In genomic region chr3:126135398-126136076, GRCh38 we compare ENCODE assay signal across 15 cellular contexts. TPM values are rescaled to one million over a fixed set of nuclear protein-coding genes. Genes with fewer than 3 reads are reported as not detected.
DNase-seq lines count a peak whose midpoint lies in the region; ATAC-seq and TF ChIP-seq lines count a peak whose summit lies in the region.
"Had no signal": no experiment of that assay in that cellular context is flagged by ENCODE, and none has a peak within 500 bp of the region (broad histone marks: within the 10 kb centered on the region; RNA-seq: fewer than 3 reads in every experiment).

No MANE protein-coding gene starts in this region.

- no peaks in the 10 kb centered on the region for H3K9me3 ChIP-seq in endodermal cell (ENCODE audit: control insufficient read depth, low read length)
- H3K9me3 ChIP-seq: Peyer's patch had no signal

- H3K4me1 Mint-ChIP-seq in natural killer cell: no peaks in the 10 kb centered on the region
- no peaks in the 10 kb centered on the region for H3K4me1 Mint-ChIP-seq in natural killer cell treated with Interleukin-12 subunit alpha and Interleukin-12 subunit beta and Interleukin-15 and Interleukin-18, amount 100 ng/mL, for 72 hours (ENCODE audit: low read depth in 2 of 2)
- H3K4me1 Mint-ChIP-seq in endodermal cell: no peaks in the 10 kb centered on the region
- no peaks in the 10 kb centered on the region for H3K4me1 Mint-ChIP-seq in activated naive CD4-positive, alpha-beta T cell treated with anti-CD3 and anti-CD28 coated beads for 36 hours (ENCODE audit: low read depth)
- H3K4me1 Mint-ChIP-seq in endothelial cell (ENCODE audit: unreplicated experiment): no peaks in the 10 kb centered on the region

- H3K36me3 ChIP-seq in endodermal cell (ENCODE audit: control insufficient read depth, insufficient read depth, low read length): no peaks in the 10 kb centered on the region
- H3K36me3 ChIP-seq: Peyer's patch had no signal

- H3K36me3 Mint-ChIP-seq in natural killer cell (no peaks in the 10 kb centered on the region), endodermal cell (ENCODE audit: low read depth) (no peaks in the 10 kb centered on the region), endothelial cell (ENCODE audit: low read depth, unreplicated experiment) (no peaks in the 10 kb centered on the region)
- H3K36me3 Mint-ChIP-seq in natural killer cell treated with Interleukin-12 subunit alpha and Interleukin-12 subunit beta and Interleukin-15 and Interleukin-18, amount 100 ng/mL, for 72 hours: no peaks in the 10 kb centered on the region
- H3K36me3 Mint-ChIP-seq in activated naive CD4-positive, alpha-beta T cell treated with anti-CD3 and anti-CD28 coated beads for 36 hours (ENCODE audit: low read depth): no peaks in the 10 kb centered on the region

- WGBS in endodermal cell (ENCODE audit: insufficient coverage in 1 of 2, insufficient read length in 1 of 2), 2 experiments: 93 to 95% methylated on average over 4 to 15 of the region's 15 CpGs

- peaks cover 17 to 24% of the 10 kb centered on the region in 2 donors for H3K27me3 Mint-ChIP-seq in natural killer cell (ENCODE audit: low read depth in 2 of 2)
- peaks cover 17 to 32% of the 10 kb centered on the region in 2 donors for H3K27me3 Mint-ChIP-seq in natural killer cell treated with Interleukin-12 subunit alpha and Interleukin-12 subunit beta and Interleukin-15 and Interleukin-18, amount 100 ng/mL, for 72 hours
- H3K27me3 Mint-ChIP-seq in endodermal cell (ENCODE audit: insufficient read depth): peaks cover 22% of the 10 kb centered on the region
- H3K27me3 Mint-ChIP-seq in activated naive CD4-positive, alpha-beta T cell treated with anti-CD3 and anti-CD28 coated beads for 36 hours (ENCODE audit: low read depth): peaks cover 20% of the 10 kb centered on the region
- H3K27me3 Mint-ChIP-seq in endothelial cell (ENCODE audit: unreplicated experiment): peaks cover 7% of the 10 kb centered on the region

- H3K4me1 ChIP-seq in endodermal cell (ENCODE audit: control insufficient read depth, insufficient read depth, low read length): no peaks in the 10 kb centered on the region
- H3K4me1 ChIP-seq: Peyer's patch had no signal

- peak; percentile 13 for DNase-seq in natural killer cell
- DNase-seq in natural killer cell treated with Interleukin-12 subunit alpha and Interleukin-12 subunit beta and Interleukin-15 and Interleukin-18, amount 100 ng/mL, for 72 hours (ENCODE audit: low spot score): no peak
- DNase-seq in endodermal cell: peak; percentile 24
- peak; percentile 79 for DNase-seq in posterior vena cava (ENCODE audit: low spot score)
- DNase-seq in amniotic stem cell (lab: John Stamatoyannopoulos, UW): no peak
- DNase-seq in activated naive CD4-positive, alpha-beta T cell treated with anti-CD3 and anti-CD28 coated beads for 36 hours: no peak
- DNase-seq in endothelial cell (ENCODE audit: low spot score): no peak
- DNase-seq in AG08395 (ENCODE audit: low spot score): no peak
- DNase-seq: activated CD4-positive, alpha-beta T cell treated with anti-CD3 and anti-CD28 coated beads, Interleukin-2, amount 50 U/mL, for 48 hours; activated gamma-delta T cell treated with Interleukin-2 at 50 U/mL for 16 hours; erythroblast; stimulated activated CD4-positive, alpha-beta T cell treated with anti-CD3 and anti-CD28 coated beads, Interleukin-15, amount 100 ng/mL, for 24 hours; SW 1271 had no signal

- H3K4me3 Mint-ChIP-seq in natural killer cell (no peak overlapping the region), endodermal cell (no peak overlapping the region), endothelial cell (ENCODE audit: unreplicated experiment) (no peak overlapping the region)
- H3K4me3 Mint-ChIP-seq in natural killer cell treated with Interleukin-12 subunit alpha and Interleukin-12 subunit beta and Interleukin-15 and Interleukin-18, amount 100 ng/mL, for 72 hours: no peak overlapping the region
- H3K4me3 Mint-ChIP-seq in activated naive CD4-positive, alpha-beta T cell treated with anti-CD3 and anti-CD28 coated beads for 36 hours: no peak overlapping the region
- H3K4me3 Mint-ChIP-seq: nephron had no signal

- H3K9ac ChIP-seq in endodermal cell (ENCODE audit: extremely low read depth, low read length, poor library complexity, severe bottlenecking): no peak overlapping the region

- intact Hi-C loops in natural killer cell (cut with micrococcal nuclease) (no loop called here), posterior vena cava (cut with DNase I) (loop anchor here in 1 of 2 donors (5.0 kb wide), 1 partner anchor 62 kb away; no protein-coding TSS in a partner anchor)
- intact Hi-C loops in activated naive CD4-positive, alpha-beta T cell treated with anti-CD3 and anti-CD28 coated beads for 36 hours (cut with micrococcal nuclease): no loop called here

- H3K27ac ChIP-seq in endodermal cell (ENCODE audit: low read depth, low read length): no peak overlapping the region
- H3K27ac ChIP-seq: Peyer's patch had no signal

- CTCF ChIA-PET in activated naive CD4-positive, alpha-beta T cell treated with anti-CD3 and anti-CD28 coated beads for 36 hours (lab: Charles Lee): interaction anchor here (0.6 to 4.6 kb wide), 2 partner anchors 63 to 1785 kb away, joined by 3 to 37 read pairs; no protein-coding TSS in a partner anchor

- H3K27me3 ChIP-seq in endodermal cell (ENCODE audit: control insufficient read depth, insufficient read depth, low read length, poor library complexity, severe bottlenecking): no peaks in the 10 kb centered on the region
- H3K27me3 ChIP-seq: Peyer's patch had no signal

- no peak for ATAC-seq in natural killer cell
- no peak for ATAC-seq in natural killer cell treated with Interleukin-12 subunit alpha and Interleukin-12 subunit beta and Interleukin-15 and Interleukin-18, amount 100 ng/mL, for 72 hours

- H3K4me3 ChIP-seq in endodermal cell (ENCODE audit: low read length): no peak overlapping the region
- H3K4me3 ChIP-seq: Peyer's patch had no signal

- no peaks in the 10 kb centered on the region for H3K9me3 Mint-ChIP-seq in natural killer cell
- no peaks in the 10 kb centered on the region for H3K9me3 Mint-ChIP-seq in natural killer cell treated with Interleukin-12 subunit alpha and Interleukin-12 subunit beta and Interleukin-15 and Interleukin-18, amount 100 ng/mL, for 72 hours
- no peaks in the 10 kb centered on the region for H3K9me3 Mint-ChIP-seq in endodermal cell
- H3K9me3 Mint-ChIP-seq in activated naive CD4-positive, alpha-beta T cell treated with anti-CD3 and anti-CD28 coated beads for 36 hours: no peaks in the 10 kb centered on the region
- no peaks in the 10 kb centered on the region for H3K9me3 Mint-ChIP-seq in endothelial cell (ENCODE audit: unreplicated experiment)
- H3K9me3 Mint-ChIP-seq: nephron had no signal

- TF ChIP-seq CTCF in natural killer cell (IDR thresholded peaks at IDR 0.05) (no peak), endodermal cell (conservative IDR thresholded peaks at IDR 0.05) (no peak), endothelial cell (IDR thresholded peaks at IDR 0.05; ENCODE audit: unreplicated experiment) (no peak)

- H3K27ac Mint-ChIP-seq in natural killer cell: no peak overlapping the region
- no peak overlapping the region for H3K27ac Mint-ChIP-seq in natural killer cell treated with Interleukin-12 subunit alpha and Interleukin-12 subunit beta and Interleukin-15 and Interleukin-18, amount 100 ng/mL, for 72 hours
- no peak overlapping the region for H3K27ac Mint-ChIP-seq in endodermal cell
- no peak overlapping the region for H3K27ac Mint-ChIP-seq in activated naive CD4-positive, alpha-beta T cell treated with anti-CD3 and anti-CD28 coated beads for 36 hours
- no peak overlapping the region for H3K27ac Mint-ChIP-seq in endothelial cell (ENCODE audit: unreplicated experiment)
- H3K27ac Mint-ChIP-seq: nephron had no signal

RNA-seq across cellular contexts. Expression of gene ALDH1L1, which starts 44.8 kb away (rescaled TPM):
- total RNA-seq in natural killer cell (not detected), endodermal cell (1 to 10 TPM; 1.0 to 1.6 TPM), posterior vena cava (10 to 100 TPM in 1 of 2 donors, 1 to 10 TPM in 1; 5.6 to 12.4 TPM), endothelial cell (ENCODE audit: unreplicated experiment) (not detected)
- total RNA-seq in natural killer cell treated with Interleukin-12 subunit alpha and Interleukin-12 subunit beta and Interleukin-15 and Interleukin-18, amount 100 ng/mL, for 72 hours: not detected
- 1.6 TPM for polyA plus RNA-seq in endodermal cell (2013, experiment 1 of 2)
- 0.95 TPM for polyA plus RNA-seq in endodermal cell (2013, experiment 2 of 2)
- total RNA-seq in activated naive CD4-positive, alpha-beta T cell treated with anti-CD3 and anti-CD28 coated beads for 36 hours: not detected

RNA-seq across cellular contexts. Expression of gene SLC41A3, which starts 51.6 kb away (rescaled TPM):
- total RNA-seq in natural killer cell: 10 to 100 TPM; 24.2 to 29.6 (median 27.1) TPM
- total RNA-seq in natural killer cell treated with Interleukin-12 subunit alpha and Interleukin-12 subunit beta and Interleukin-15 and Interleukin-18, amount 100 ng/mL, for 72 hours: 10 to 100 TPM; 30.4 to 36.4 TPM
- total RNA-seq in endodermal cell: 10 to 100 TPM; 46.8 to 50.4 TPM
- 48.2 TPM for polyA plus RNA-seq in endodermal cell (2013, experiment 1 of 2)
- 42.7 TPM for polyA plus RNA-seq in endodermal cell (2013, experiment 2 of 2)
- 10 to 100 TPM; 44.7 to 49.0 TPM for total RNA-seq in posterior vena cava
- total RNA-seq in activated naive CD4-positive, alpha-beta T cell treated with anti-CD3 and anti-CD28 coated beads for 36 hours: 10 to 100 TPM; 24.0 to 24.7 TPM
- 52.3 TPM for total RNA-seq in endothelial cell (ENCODE audit: unreplicated experiment)

Comparison
In these comparisons a context has a peak if more than half of its experiments do, and no peak if none do; other contexts are left out.
1. DNase-seq: peak in natural killer cell (single experiment), endodermal cell (single experiment) and posterior vena cava (single experiment); none in natural killer cell treated with Interleukin-12 subunit alpha and Interleukin-12 subunit beta and Interleukin-15 and Interleukin-18, amount 100 ng/mL, for 72 hours (single experiment), amniotic stem cell (single experiment), activated naive CD4-positive, alpha-beta T cell treated with anti-CD3 and anti-CD28 coated beads for 36 hours (single experiment), endothelial cell (single experiment) and AG08395 (single experiment).